Comparison of ENCODE assay signal across 13 cellular contexts in the genomic region with DNA sequence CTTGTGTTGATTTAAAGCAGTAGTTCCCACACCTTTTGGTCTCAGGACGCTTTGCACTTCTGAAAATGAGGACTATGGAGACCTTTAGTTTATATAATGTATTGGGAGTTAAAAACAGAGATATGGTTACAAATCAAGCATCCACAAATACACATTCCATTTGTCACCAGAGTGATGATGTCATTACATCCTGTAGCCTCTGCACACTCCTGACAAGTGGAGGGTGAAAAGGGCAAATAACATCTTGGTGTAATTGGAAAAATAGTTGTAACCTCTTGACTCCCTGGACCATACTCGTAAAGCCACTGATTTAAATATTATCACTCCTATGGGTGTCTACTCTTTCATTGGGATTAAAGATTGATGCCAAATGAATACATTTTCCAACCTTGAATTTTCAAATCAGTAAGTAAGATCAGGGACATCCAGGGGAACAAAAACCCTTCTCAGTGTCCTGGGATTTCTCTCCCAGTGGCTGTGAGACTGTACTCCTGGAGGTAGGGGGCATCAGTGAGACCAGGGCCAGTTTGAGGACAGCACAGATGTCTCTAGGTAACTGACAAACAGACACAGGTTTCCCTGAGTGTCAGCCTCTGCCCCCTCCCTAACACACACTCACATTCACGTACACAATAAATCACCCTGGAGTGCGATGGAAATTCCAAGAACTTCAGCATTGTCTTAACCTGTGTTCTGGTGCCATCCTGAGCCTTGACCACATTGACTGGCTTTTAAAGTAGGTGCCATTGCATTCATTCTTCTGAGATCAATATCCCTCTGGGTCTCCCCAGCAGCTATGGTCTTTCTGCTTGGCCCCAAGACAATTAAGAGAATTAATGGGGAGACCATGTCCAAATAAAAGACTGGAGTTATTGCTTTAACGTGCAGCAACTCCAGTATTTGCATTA.
A peak's percentile ranks its signal among the peaks of the same experiment; 100 is the strongest.
DNase-seq lines count a peak whose midpoint lies in the region; ATAC-seq, FAIRE-seq and TF ChIP-seq lines count a peak whose summit lies in the region.
"Had no signal": no experiment of that assay in that cellular context is flagged by ENCODE, and none has a peak within 500 bp of the region (broad histone marks: within the 10 kb centered on the region; RNA-seq: fewer than 3 reads in every experiment).

No MANE protein-coding gene starts in this region.

- CTCF ChIA-PET in H1 (lab: Charles Lee; ENCODE audit: partially characterized antibody): interaction anchor here (0.7 to 2.2 kb wide), 19 partner anchors 9 to 407 kb away, joined by 3 to 9 read pairs (median 3); no protein-coding TSS in a partner anchor

- H3K27ac Mint-ChIP-seq in natural killer cell: no peak overlapping the region
- H3K27ac Mint-ChIP-seq: CD4-positive, CD25-positive, alpha-beta regulatory T cell; dendritic cell treated with granulocyte-macrophage colony-stimulating factor and Interleukin-4, amounts not matched to agents 40 ng/mL and 50 ng/mL, for 4 days had no signal

- 0 out of 2 replicates have a peak overlapping the region, but pooled peaks have one; percentile 19 for H2AK5ac ChIP-seq in H1 (ENCODE audit: low read depth, low read length)

- H3K4me3 Mint-ChIP-seq in natural killer cell: no peak overlapping the region
- H3K4me3 Mint-ChIP-seq: CD4-positive, CD25-positive, alpha-beta regulatory T cell; dendritic cell treated with granulocyte-macrophage colony-stimulating factor and Interleukin-4, amounts not matched to agents 40 ng/mL and 50 ng/mL, for 4 days had no signal

- H3K79me2 ChIP-seq in Loucy (ENCODE audit: insufficient read depth, low read length) (no peaks in the 10 kb centered on the region), H1 (ENCODE audit: control insufficient read depth in 1 of 2, insufficient read depth in 2 of 2, low read length in 2 of 2) (no peaks in the 10 kb centered on the region)

- H3K36me3 ChIP-seq in Loucy (ENCODE audit: insufficient read depth, low read length) (no peaks in the 10 kb centered on the region), H1 (ENCODE audit: control insufficient read depth in 2 of 4, insufficient read depth in 4 of 4, low read length in 3 of 4) (no peaks in the 10 kb centered on the region), pancreas (peaks cover 0 to 28% (median 4%) of the 10 kb centered on the region in 3 donors)

- TF ChIP-seq POLR2A in H1 (IDR thresholded peaks at IDR 0.05; ENCODE audit: control extremely low read depth in 1 of 2, low read depth in 2 of 2, low read length in 2 of 2): no peak

- peak; percentile 90 for FAIRE-seq in H1 (lab: Jason Lieb, UNC)
- no peak for FAIRE-seq in pancreas (lab: Jason Lieb, UNC)
- FAIRE-seq: GM19239 had no signal

- no peaks in the 10 kb centered on the region for H4K20me1 ChIP-seq in Loucy (ENCODE audit: insufficient read depth, low read length, poor library complexity, severe bottlenecking)
- H4K20me1 ChIP-seq in H1 (replicated peaks in 1 of 2; ENCODE audit: control insufficient read depth in 1 of 2, insufficient read depth in 2 of 2, low read length in 2 of 2): no peaks in the 10 kb centered on the region

- no peak overlapping the region for H4K91ac ChIP-seq in H1 (replicated peaks; ENCODE audit: insufficient read length, low read length)

- H2BK120ac ChIP-seq in H1 (replicated peaks; ENCODE audit: low read depth, low read length): no peak overlapping the region

- H3K18ac ChIP-seq in H1 (ENCODE audit: extremely low read depth, low read length): no peak overlapping the region

- H3K23me2 ChIP-seq in H1 (ENCODE audit: low read depth, low read length): no peaks in the 10 kb centered on the region

- no peak overlapping the region for H3K27ac ChIP-seq in H1 (ENCODE audit: low read depth, low read length)
- peak overlapping the region in 1 of 4 donors; percentile 22 for H3K27ac ChIP-seq in pancreas
- H3K27ac ChIP-seq: skin epidermis had no signal

- peak; percentile 54 to 66 for TF ChIP-seq RAD21 in H1 (IDR thresholded peaks at IDR 0.05 in 1 of 2, conservative IDR thresholded peaks at IDR 0.05 in 1 of 2; ENCODE audit: low read depth in 2 of 2, low read length in 2 of 2)

- H4K8ac ChIP-seq in H1 (ENCODE audit: extremely low read depth, insufficient read depth, low read length): no peak overlapping the region

- intact Hi-C loops in pancreas (cut with DNase I): no loop called here
- intact Hi-C loops in natural killer cell (cut with micrococcal nuclease): no loop called here

- no peak for TF ChIP-seq EP300 in H1 (IDR thresholded peaks at IDR 0.05; ENCODE audit: borderline replicate concordance in 1 of 2, low read depth in 2 of 2, low read length in 2 of 2)

- no peaks in the 10 kb centered on the region for H3K9me3 ChIP-seq in Loucy (ENCODE audit: insufficient read depth, low read depth, low read length)
- no peaks in the 10 kb centered on the region for H3K9me3 ChIP-seq in H1 (ENCODE audit: insufficient read depth in 2 of 2, low read depth in 1 of 2, low read length in 1 of 2)
- H3K9me3 ChIP-seq in pancreas: no peaks in the 10 kb centered on the region

- H3K4me1 ChIP-seq in Loucy (ENCODE audit: insufficient read depth, low read length, poor library complexity, severe bottlenecking) (no peaks in the 10 kb centered on the region), H1 (replicated peaks in 1 of 4; ENCODE audit: control insufficient read depth in 3 of 4, insufficient read depth in 4 of 4, low read length in 3 of 4) (no peaks in the 10 kb centered on the region), pancreas (peaks cover 0 to 9% (median 8%) of the 10 kb centered on the region in 3 donors)

- TF ChIP-seq CTCF in Loucy (conservative IDR thresholded peaks at IDR 0.05; ENCODE audit: low read length) (peak; percentile 68), H1 (IDR thresholded peaks at IDR 0.05; ENCODE audit: control extremely low read depth in 1 of 3, insufficient read depth in 1 of 3, low read depth in 1 of 3, low read length in 3 of 3) (peak; percentile 66 to 86 (median 67)), pancreas (IDR thresholded peaks at IDR 0.05) (no peak), natural killer cell (IDR thresholded peaks at IDR 0.05) (no peak)

- no peaks in the 10 kb centered on the region for H3K4me1 Mint-ChIP-seq in natural killer cell
- H3K4me1 Mint-ChIP-seq: CD4-positive, CD25-positive, alpha-beta regulatory T cell had no signal

- H3K9me3 Mint-ChIP-seq in natural killer cell: no peaks in the 10 kb centered on the region
- H3K9me3 Mint-ChIP-seq: dendritic cell treated with granulocyte-macrophage colony-stimulating factor and Interleukin-4, amounts not matched to agents 40 ng/mL and 50 ng/mL, for 4 days had no signal

- H3K27me3 ChIP-seq in Loucy (ENCODE audit: insufficient read depth, low read length, poor library complexity, severe bottlenecking) (no peaks in the 10 kb centered on the region), H1 (replicated peaks in 1 of 4; ENCODE audit: control insufficient read depth in 3 of 4, extremely low read depth in 1 of 4, insufficient read depth in 3 of 4, low read length in 3 of 4) (no peaks in the 10 kb centered on the region), pancreas (no peaks in the 10 kb centered on the region)

- 83% methylated on average over 5 of the region's 5 CpGs; no CpG with 5 or more reads in 1 of the 2 experiments for WGBS in H1 (ENCODE audit: extremely low coverage in 1 of 2, insufficient coverage in 1 of 2, insufficient read length in 1 of 2, insufficient replicate concordance in 2 of 2, low coverage in 1 of 2, low lambda C conversion rate in 2 of 2, missing lambda C conversion rate in 1 of 2), 2 experiments
- 48 to 50% methylated on average over 5 of the region's 5 CpGs for WGBS in pancreas, 2 donors

- no peak overlapping the region for H2BK15ac ChIP-seq in H1 (ENCODE audit: low read length)

- H4K5ac ChIP-seq in H1 (ENCODE audit: insufficient read length, low read depth, low read length): no peak overlapping the region

- no peak overlapping the region for H2BK12ac ChIP-seq in H1 (ENCODE audit: low read depth, low read length)

- H3K56ac ChIP-seq in H1 (replicated peaks; ENCODE audit: insufficient read length, low read depth, low read length): no peak overlapping the region

- H3K27me3 Mint-ChIP-seq in natural killer cell (ENCODE audit: low read depth in 2 of 2): peaks cover 15 to 25% of the 10 kb centered on the region in 2 donors
- H3K27me3 Mint-ChIP-seq: dendritic cell treated with granulocyte-macrophage colony-stimulating factor and Interleukin-4, amounts not matched to agents 40 ng/mL and 50 ng/mL, for 4 days had no signal

- DNase-seq in SIG-M5 treated with dmso at 0.1 percent for 504 hours (lab: John Stamatoyannopoulos, UW; ENCODE audit: unreplicated experiment) (peak; percentile 55), SIG-M5 (lab: John Stamatoyannopoulos, UW) (no peak), H1 (ENCODE audit: low read depth in 1 of 2, low spot score in 2 of 2) (no peak), pancreas (no peak), natural killer cell (no peak)
- DNase-seq: CD4-positive, CD25-positive, alpha-beta regulatory T cell; NCI-H1436 treated with DMSO at 0.1 percent for 48 hours had no signal

- H3K4me2 ChIP-seq in Loucy (ENCODE audit: low read depth, low read length, poor library complexity, severe bottlenecking) (no peak overlapping the region), H1 (ENCODE audit: insufficient read depth in 1 of 2, low read depth in 2 of 2, low read length in 2 of 2) (no peak overlapping the region)

- ATAC-seq in pancreas (peak in 3 of 4 donors; percentile 33 to 63 (median 38)), GM18868 (IDR thresholded peaks at IDR 0.05; ENCODE audit: unreplicated experiment) (no peak), natural killer cell (no peak), GM18909 (IDR thresholded peaks at IDR 0.05; ENCODE audit: poor library complexity, unreplicated experiment) (no peak)

- H3K4me3 ChIP-seq in Loucy (ENCODE audit: low read length, poor library complexity, severe bottlenecking): no peak overlapping the region
- H3K4me3 ChIP-seq in H1 (ENCODE audit: extremely low read depth in 1 of 4, insufficient read depth in 2 of 4, low read depth in 3 of 4, low read length in 4 of 4): no peak overlapping the region
- no peak overlapping the region for H3K4me3 ChIP-seq in pancreas
- H3K4me3 ChIP-seq: skin epidermis had no signal

- H3K36me3 Mint-ChIP-seq in natural killer cell: no peaks in the 10 kb centered on the region
- H3K36me3 Mint-ChIP-seq: CD4-positive, CD25-positive, alpha-beta regulatory T cell had no signal

- H3K4ac ChIP-seq in H1 (replicated peaks; ENCODE audit: insufficient read length, low read depth, low read length): no peak overlapping the region

- H2AFZ ChIP-seq in Loucy (ENCODE audit: low read length) (no peak overlapping the region), H1 (ENCODE audit: low read length) (no peak overlapping the region)

- POLR2A ChIA-PET in H1 (lab: Charles Lee; ENCODE audit: partially characterized antibody): no interaction called here

- H3K79me1 ChIP-seq in H1 (ENCODE audit: low read depth, low read length): no peaks in the 10 kb centered on the region

- H3K9me2 ChIP-seq in Loucy (replicated peaks; ENCODE audit: low read depth, low read length): no peaks in the 10 kb centered on the region

- no peak overlapping the region for H2BK5ac ChIP-seq in H1 (ENCODE audit: low read depth, low read length)

- no peak overlapping the region for H2BK20ac ChIP-seq in H1 (ENCODE audit: low read length)

- no peak overlapping the region for H3K23ac ChIP-seq in H1 (ENCODE audit: insufficient read length)

- H3K14ac ChIP-seq in H1 (ENCODE audit: insufficient read length): no peak overlapping the region

- H3F3A ChIP-seq in Loucy (ENCODE audit: low read depth): no peaks in the 10 kb centered on the region

- H3K9ac ChIP-seq in Loucy (ENCODE audit: low read depth, low read length, poor library complexity, severe bottlenecking) (no peak overlapping the region), H1 (replicated peaks in 1 of 4; ENCODE audit: extremely low read depth in 1 of 4, low read depth in 3 of 4, low read length in 3 of 4) (no peak overlapping the region)

Comparison
In these comparisons a context has a peak if more than half of its experiments do, and no peak if none do; other contexts are left out.
1. CTCF ChIP-seq: peak in Loucy (single experiment) and H1 (3 of 3); none in pancreas (0 of 4) and natural killer cell (single experiment).
2. ATAC-seq: peak in pancreas (3 of 4); none in GM18868 (single experiment), natural killer cell (0 of 3) and GM18909 (single experiment).